Comparison of ENCODE assay signal across 32 cellular contexts in genomic region chrX:54659547-54659946, GRCh38.
"Had no signal": no experiment of that assay in that cellular context is flagged by ENCODE, and none has a peak within 500 bp of the region (broad histone marks: within the 10 kb centered on the region; RNA-seq: fewer than 3 reads in every experiment).

No MANE protein-coding gene starts in this region.

- H3K36me3 ChIP-seq: cardiac muscle cell, colonic mucosa had no signal

- H3K4me3 ChIP-seq: cardiac muscle cell, colonic mucosa had no signal

- H3K4me3 Mint-ChIP-seq: activated CD4-positive, alpha-beta memory T cell treated with anti-CD3 and anti-CD28 coated beads, Interleukin-2, amount 10 ng/mL, durations not matched to agents 7 days and 5 days; activated CD4-positive, alpha-beta T cell treated with anti-CD3 and anti-CD28 coated beads for 36 hours; activated CD4-positive, alpha-beta T cell treated with anti-CD3 and anti-CD28 coated beads, Interleukin-2, amount 10 ng/mL, durations not matched to agents 7 days and 5 days; activated CD8-positive, alpha-beta memory T cell treated with anti-CD3 and anti-CD28 coated beads, Interleukin-2, amount 10 ng/mL, durations not matched to agents 7 days and 5 days; activated CD8-positive, alpha-beta T cell treated with anti-CD3 and anti-CD28 coated beads, Interleukin-2, amount 10 ng/mL, durations not matched to agents 7 days and 5 days; activated naive CD8-positive, alpha-beta T cell; activated naive CD8-positive, alpha-beta T cell treated with anti-CD3 and anti-CD28 coated beads, Interleukin-2, amount 10 ng/mL, durations not matched to agents 7 days and 5 days; activated naive CD8-positive, alpha-beta T cell treated with anti-CD3 and anti-CD28 coated beads, Interleukin-2, amount 50 U/mL, for 24 hours; activated T-cell treated with anti-CD3 and anti-CD28 coated beads, Interleukin-2, amount 50 U/mL, for 24 hours; brain; central memory CD8-positive, alpha-beta T cell; T-helper 17 cell had no signal

- H3K36me3 Mint-ChIP-seq: activated CD8-positive, alpha-beta memory T cell treated with anti-CD3 and anti-CD28 coated beads, Interleukin-2, amount 10 ng/mL, durations not matched to agents 7 days and 5 days; activated naive CD8-positive, alpha-beta T cell treated with anti-CD3 and anti-CD28 coated beads, Interleukin-2, amount 10 ng/mL, durations not matched to agents 7 days and 5 days; brain had no signal

- H3K27ac ChIP-seq: cardiac muscle cell, colonic mucosa, VCaP had no signal

- H3K4me1 Mint-ChIP-seq: activated CD4-positive, alpha-beta memory T cell treated with anti-CD3 and anti-CD28 coated beads, Interleukin-2, amount 10 ng/mL, durations not matched to agents 7 days and 5 days; activated CD4-positive, alpha-beta T cell treated with anti-CD3 and anti-CD28 coated beads for 36 hours; activated CD4-positive, alpha-beta T cell treated with anti-CD3 and anti-CD28 coated beads, Interleukin-2, amount 10 ng/mL, durations not matched to agents 7 days and 5 days; activated CD8-positive, alpha-beta memory T cell treated with anti-CD3 and anti-CD28 coated beads, Interleukin-2, amount 10 ng/mL, durations not matched to agents 7 days and 5 days; activated naive CD8-positive, alpha-beta T cell treated with anti-CD3 and anti-CD28 coated beads, Interleukin-2, amount 10 ng/mL, durations not matched to agents 7 days and 5 days; activated naive CD8-positive, alpha-beta T cell treated with anti-CD3 and anti-CD28 coated beads, Interleukin-2, amount 50 U/mL, for 24 hours; brain; central memory CD8-positive, alpha-beta T cell; T-helper 17 cell had no signal

- ATAC-seq: activated CD4-positive, alpha-beta T cell treated with anti-CD3 and anti-CD28 coated beads for 36 hours; activated CD4-positive, CD25-positive, alpha-beta regulatory T cell treated with anti-CD3 and anti-CD28 coated beads, Interleukin-2, amount 50 U/mL, for 24 hours; activated CD8-positive, alpha-beta memory T cell treated with anti-CD3 and anti-CD28 coated beads, Interleukin-2, amount 10 ng/mL, durations not matched to agents 7 days and 5 days; activated CD8-positive, alpha-beta T cell treated with anti-CD3 and anti-CD28 coated beads, Interleukin-2, amount 10 ng/mL, durations not matched to agents 7 days and 5 days; activated naive CD8-positive, alpha-beta T cell treated with anti-CD3 and anti-CD28 coated beads, Interleukin-2, amount 50 U/mL, for 24 hours; T-helper 17 cell had no signal

- FAIRE-seq: bronchial epithelial cell had no signal

- H3K27ac Mint-ChIP-seq: activated CD4-positive, alpha-beta memory T cell treated with anti-CD3 and anti-CD28 coated beads, Interleukin-2, amount 10 ng/mL, durations not matched to agents 7 days and 5 days; activated CD4-positive, alpha-beta T cell treated with anti-CD3 and anti-CD28 coated beads for 36 hours; activated CD4-positive, alpha-beta T cell treated with anti-CD3 and anti-CD28 coated beads, Interleukin-2, amount 10 ng/mL, durations not matched to agents 7 days and 5 days; activated CD8-positive, alpha-beta memory T cell treated with anti-CD3 and anti-CD28 coated beads, Interleukin-2, amount 10 ng/mL, durations not matched to agents 7 days and 5 days; activated CD8-positive, alpha-beta T cell treated with anti-CD3 and anti-CD28 coated beads, Interleukin-2, amount 10 ng/mL, durations not matched to agents 7 days and 5 days; activated naive CD8-positive, alpha-beta T cell; activated naive CD8-positive, alpha-beta T cell treated with anti-CD3 and anti-CD28 coated beads, Interleukin-2, amount 10 ng/mL, durations not matched to agents 7 days and 5 days; activated naive CD8-positive, alpha-beta T cell treated with anti-CD3 and anti-CD28 coated beads, Interleukin-2, amount 50 U/mL, for 24 hours; activated T-cell treated with anti-CD3 and anti-CD28 coated beads, Interleukin-2, amount 50 U/mL, for 24 hours; activated T-helper 2 cell treated with anti-CD3 and anti-CD28 coated beads, Interferon-gamma antibody, Interleukin-2, Interleukin-4, amounts not matched to agents 10 μg/mL and 5 μg/mL and 100 μg/mL, durations not matched to agents 14 hours and 24 hours and 36 hours; brain; T-helper 17 cell had no signal

- DNase-seq: activated CD4-positive, alpha-beta memory T cell treated with anti-CD3 and anti-CD28 coated beads, Interleukin-2, amount 10 ng/mL, durations not matched to agents 7 days and 5 days; activated CD4-positive, alpha-beta T cell treated with anti-CD3 and anti-CD28 coated beads for 1 hour; activated CD4-positive, alpha-beta T cell treated with anti-CD3 and anti-CD28 coated beads for 36 hours; activated CD4-positive, alpha-beta T cell treated with anti-CD3 and anti-CD28 coated beads for 48 hours; activated CD4-positive, alpha-beta T cell treated with anti-CD3 and anti-CD28 coated beads, Interleukin-2, amount 10 ng/mL, durations not matched to agents 7 days and 5 days; activated CD4-positive, alpha-beta T cell treated with anti-CD3 and anti-CD28 coated beads, Interleukin-2, amount 50 U/mL, for 48 hours; activated CD4-positive, CD25-positive, alpha-beta regulatory T cell; activated CD8-positive, alpha-beta memory T cell treated with anti-CD3 and anti-CD28 coated beads for 24 hours; activated CD8-positive, alpha-beta memory T cell treated with anti-CD3 and anti-CD28 coated beads, Interleukin-2, amount 10 ng/mL, durations not matched to agents 7 days and 5 days; activated CD8-positive, alpha-beta memory T cell treated with anti-CD3 and anti-CD28 coated beads, Interleukin-2, amount 50 U/mL, for 48 hours; activated CD8-positive, alpha-beta T cell treated with anti-CD3 and anti-CD28 coated beads, Interleukin-2, amount 10 ng/mL, durations not matched to agents 7 days and 5 days; activated effector memory CD4-positive, alpha-beta T cell treated with Interleukin-2 at 50 U/mL for 16 hours; activated gamma-delta T cell; activated naive CD4-positive, alpha-beta T cell treated with anti-CD3 and anti-CD28 coated beads, Interleukin-2, amount 50 U/mL, for 16 hours; activated naive CD4-positive, alpha-beta T cell treated with Interleukin-2 at 50 U/mL for 16 hours; activated naive CD8-positive, alpha-beta T cell treated with anti-CD3 and anti-CD28 coated beads, Interleukin-2, amount 10 ng/mL, durations not matched to agents 7 days and 5 days; activated naive CD8-positive, alpha-beta T cell treated with anti-CD3 and anti-CD28 coated beads, Interleukin-2, amount 50 U/mL, for 24 hours; activated T-cell treated with anti-CD3 and anti-CD28 coated beads, Interleukin-2, amount 50 U/mL, for 24 hours; activated T-cell treated with anti-CD3 and anti-CD28 coated beads, Interleukin-2, amount 50 U/mL, for 48 hours; aorta; caudate nucleus; cerebellar nuclear complex; colonic mucosa; T-helper 17 cell had no signal

- H3K27me3 ChIP-seq: cardiac muscle cell, colonic mucosa had no signal

- H3K4me1 ChIP-seq: colonic mucosa had no signal

- H3K9me3 ChIP-seq: colonic mucosa had no signal

- H3K27me3 Mint-ChIP-seq: activated CD4-positive, alpha-beta memory T cell treated with anti-CD3 and anti-CD28 coated beads, Interleukin-2, amount 10 ng/mL, durations not matched to agents 7 days and 5 days; activated CD4-positive, alpha-beta T cell treated with anti-CD3 and anti-CD28 coated beads for 36 hours; activated naive CD8-positive, alpha-beta T cell; activated naive CD8-positive, alpha-beta T cell treated with anti-CD3 and anti-CD28 coated beads, Interleukin-2, amount 50 U/mL, for 24 hours; brain; central memory CD8-positive, alpha-beta T cell; T-helper 17 cell had no signal
